ENCODE assay signal across 20 cellular contexts in the genomic region with DNA sequence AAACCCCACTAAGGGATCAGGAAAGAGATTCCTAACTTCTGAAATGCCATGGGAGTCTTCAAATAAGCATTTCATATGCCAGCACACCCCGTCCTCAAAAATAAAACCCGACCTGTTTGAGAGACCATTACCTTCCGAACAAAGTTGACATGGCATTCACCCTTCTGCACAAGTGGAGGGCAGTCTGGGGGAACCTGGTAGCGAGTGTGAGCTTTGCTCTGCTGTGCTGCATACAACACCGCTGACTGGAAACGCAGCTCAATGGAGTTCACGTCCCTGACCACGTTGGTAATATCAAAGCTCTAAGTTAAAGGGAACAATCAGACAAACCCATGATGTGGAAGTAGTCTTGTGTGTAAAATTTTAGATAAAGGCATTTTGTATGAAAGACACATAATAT. TPM values are rescaled to one million over a fixed set of nuclear protein-coding genes. Genes with fewer than 3 reads are reported as not detected.
DNase-seq lines count a peak whose midpoint lies in the region; ATAC-seq and TF ChIP-seq lines count a peak whose summit lies in the region.
"Had no signal": no experiment of that assay in that cellular context is flagged by ENCODE, and none has a peak within 500 bp of the region (broad histone marks: within the 10 kb centered on the region; RNA-seq: fewer than 3 reads in every experiment).

No MANE protein-coding gene starts in this region.

- ATAC-seq in GM23338 = no peak
- no peak for ATAC-seq in GM19351 (IDR thresholded peaks at IDR 0.05; ENCODE audit: unreplicated experiment)
- no peak for ATAC-seq in HG03460 (IDR thresholded peaks at IDR 0.05; ENCODE audit: unreplicated experiment)
- ATAC-seq: K562 had no signal

- peaks cover 39% of the 10 kb centered on the region for H3K36me3 Mint-ChIP-seq in GM23338 (ENCODE audit: low read depth)
- H3K36me3 Mint-ChIP-seq in chondrocyte (ENCODE audit: low read depth) = peaks cover 16% of the 10 kb centered on the region

- H3K27me3 Mint-ChIP-seq in GM23338 (ENCODE audit: insufficient read depth, low read depth, poor library complexity) (no peaks in the 10 kb centered on the region), chondrocyte (ENCODE audit: low read depth) (no peaks in the 10 kb centered on the region)
- H3K27me3 Mint-ChIP-seq: B cell; CD4-positive, CD25-positive, alpha-beta regulatory T cell had no signal

- H3K9ac ChIP-seq in SK-N-MC (ENCODE audit: insufficient read length) = no peak overlapping the region
- H3K9ac ChIP-seq: BLaER1 treated with 17β-estradiol and CSF1 and Interleukin-3, amounts not matched to agents 10 nM and 100 nM had no signal

- no peaks in the 10 kb centered on the region for H3K4me1 Mint-ChIP-seq in GM23338
- H3K4me1 Mint-ChIP-seq in chondrocyte (ENCODE audit: low read depth) = peaks cover 29% of the 10 kb centered on the region

- H3K9me2 ChIP-seq in GM23338 (ENCODE audit: insufficient read depth) = 0 out of 2 replicates have a peak, but pooled peaks cover 2% of the 10 kb centered on the region

- no peaks in the 10 kb centered on the region for H3F3A ChIP-seq in GM23338 (replicated peaks; ENCODE audit: low read depth)

- H3K36me3 ChIP-seq in GM23338 (ENCODE audit: insufficient read depth) = peaks cover 15% of the 10 kb centered on the region
- peaks cover 12% of the 10 kb centered on the region; the same call in 1 of the 2 replicates for H3K36me3 ChIP-seq in SK-N-MC (ENCODE audit: insufficient read depth, low read length)
- peaks cover 58% of the 10 kb centered on the region for H3K36me3 ChIP-seq in neutrophil
- H3K36me3 ChIP-seq in WERI-Rb-1 = peaks cover 8% of the 10 kb centered on the region

- H3K4me3 Mint-ChIP-seq in GM23338 = no peak overlapping the region
- H3K4me3 Mint-ChIP-seq in chondrocyte (ENCODE audit: unreplicated experiment) = no peak overlapping the region
- H3K4me3 Mint-ChIP-seq: B cell; CD4-positive, CD25-positive, alpha-beta regulatory T cell; CD8-positive, alpha-beta memory T cell had no signal

- H3K27ac ChIP-seq in GM23338 (ENCODE audit: low read depth) = peak overlapping the region; percentile 56; the same call in 1 of the 2 replicates
- peak overlapping the region; percentile 46; the same call in 1 of the 2 replicates for H3K27ac ChIP-seq in SK-N-MC
- H3K27ac ChIP-seq in neutrophil = peak overlapping the region; percentile 16
- H3K27ac ChIP-seq in WERI-Rb-1 = no peak overlapping the region
- H3K27ac ChIP-seq: BLaER1 treated with 17β-estradiol and CSF1 and Interleukin-3, amounts not matched to agents 10 nM and 100 nM; HL-60 had no signal

- no peaks in the 10 kb centered on the region; the same call in 1 of the 2 replicates for H3K9me3 ChIP-seq in SK-N-MC (ENCODE audit: low read depth, low read length)
- H3K9me3 ChIP-seq in neutrophil = no peaks in the 10 kb centered on the region
- no peaks in the 10 kb centered on the region for H3K9me3 ChIP-seq in WERI-Rb-1 (ENCODE audit: severe bottlenecking)

- no peaks in the 10 kb centered on the region for H4K20me1 ChIP-seq in GM23338 (replicated peaks; ENCODE audit: insufficient read depth)

- H3K4me1 ChIP-seq in GM23338 (ENCODE audit: insufficient read depth) = no peaks in the 10 kb centered on the region
- no peaks in the 10 kb centered on the region for H3K4me1 ChIP-seq in neutrophil (ENCODE audit: control insufficient read depth in 1 of 2, insufficient read depth in 1 of 2, low read depth in 1 of 2, low read length in 1 of 2)
- H3K4me1 ChIP-seq: BLaER1 treated with 17β-estradiol and CSF1 and Interleukin-3, amounts not matched to agents 10 nM and 100 nM had no signal

- TF ChIP-seq CTCF in GM23338 (conservative IDR thresholded peaks at IDR 0.05; ENCODE audit: low read depth in 2 of 2) (no peak), chondrocyte (IDR thresholded peaks at IDR 0.05) (no peak), neutrophil (IDR thresholded peaks at IDR 0.05) (no peak), WERI-Rb-1 (IDR thresholded peaks at IDR 0.05; ENCODE audit: low read depth, low read length) (no peak)

- H3K4me2 ChIP-seq in GM23338 = no peak overlapping the region
- H3K4me2 ChIP-seq: BLaER1 treated with 17β-estradiol and CSF1 and Interleukin-3, amounts not matched to agents 10 nM and 100 nM had no signal

- no peak overlapping the region for H3K4me3 ChIP-seq in GM23338
- H3K4me3 ChIP-seq in SK-N-MC = no peak overlapping the region
- H3K4me3 ChIP-seq in neutrophil (ENCODE audit: low read depth in 1 of 2, low read length in 1 of 2) = no peak overlapping the region
- H3K4me3 ChIP-seq in WERI-Rb-1 (ENCODE audit: low read depth, low read length) = no peak overlapping the region
- H3K4me3 ChIP-seq: BLaER1 treated with 17β-estradiol and CSF1 and Interleukin-3, amounts not matched to agents 10 nM and 100 nM; K562 had no signal

- no peaks in the 10 kb centered on the region for H3K79me2 ChIP-seq in GM23338 (replicated peaks; ENCODE audit: insufficient read depth)

- H3K27ac Mint-ChIP-seq in GM23338 (no peak overlapping the region), chondrocyte (ENCODE audit: unreplicated experiment) (peak overlapping the region; percentile 76)
- H3K27ac Mint-ChIP-seq: B cell had no signal

- H3K27me3 ChIP-seq in GM23338 (ENCODE audit: insufficient read depth) = no peaks in the 10 kb centered on the region
- no peaks in the 10 kb centered on the region for H3K27me3 ChIP-seq in neutrophil
- H3K27me3 ChIP-seq in WERI-Rb-1 (ENCODE audit: insufficient read depth, low read depth, severe bottlenecking) = no peaks in the 10 kb centered on the region
- H3K27me3 ChIP-seq: BLaER1 treated with 17β-estradiol and CSF1 and Interleukin-3, amounts not matched to agents 10 nM and 100 nM had no signal

- DNase-seq in GM23338 (ENCODE audit: low spot score) = no peak
- DNase-seq in SK-N-MC (ENCODE audit: low read depth, low spot score) = no peak
- DNase-seq in chondrocyte (ENCODE audit: low spot score) = no peak
- DNase-seq in WERI-Rb-1 = no peak
- no peak for DNase-seq in NCI-H1105 (lab: John Stamatoyannopoulos, UW)
- DNase-seq: CD4-positive, CD25-positive, alpha-beta regulatory T cell; CD8-positive, alpha-beta memory T cell; DMS 273 treated with DMSO at 0.1 percent for 48 hours; DMS53; DND-41; EL; GOT3; H7 had no signal

- H3K9me3 Mint-ChIP-seq in GM23338 (peaks cover 4% of the 10 kb centered on the region; the same call in 2 of the 3 replicates), chondrocyte (ENCODE audit: low read depth) (peaks cover 8% of the 10 kb centered on the region)
- H3K9me3 Mint-ChIP-seq: CD8-positive, alpha-beta memory T cell had no signal

- H2AFZ ChIP-seq in GM23338 = no peak overlapping the region

TF ChIP-seq in GM23338, 12 proteins besides CTCF, POLR2A, EP300 and RAD21 (continues in another document):
- TF ChIP-seq, protein P1, sequence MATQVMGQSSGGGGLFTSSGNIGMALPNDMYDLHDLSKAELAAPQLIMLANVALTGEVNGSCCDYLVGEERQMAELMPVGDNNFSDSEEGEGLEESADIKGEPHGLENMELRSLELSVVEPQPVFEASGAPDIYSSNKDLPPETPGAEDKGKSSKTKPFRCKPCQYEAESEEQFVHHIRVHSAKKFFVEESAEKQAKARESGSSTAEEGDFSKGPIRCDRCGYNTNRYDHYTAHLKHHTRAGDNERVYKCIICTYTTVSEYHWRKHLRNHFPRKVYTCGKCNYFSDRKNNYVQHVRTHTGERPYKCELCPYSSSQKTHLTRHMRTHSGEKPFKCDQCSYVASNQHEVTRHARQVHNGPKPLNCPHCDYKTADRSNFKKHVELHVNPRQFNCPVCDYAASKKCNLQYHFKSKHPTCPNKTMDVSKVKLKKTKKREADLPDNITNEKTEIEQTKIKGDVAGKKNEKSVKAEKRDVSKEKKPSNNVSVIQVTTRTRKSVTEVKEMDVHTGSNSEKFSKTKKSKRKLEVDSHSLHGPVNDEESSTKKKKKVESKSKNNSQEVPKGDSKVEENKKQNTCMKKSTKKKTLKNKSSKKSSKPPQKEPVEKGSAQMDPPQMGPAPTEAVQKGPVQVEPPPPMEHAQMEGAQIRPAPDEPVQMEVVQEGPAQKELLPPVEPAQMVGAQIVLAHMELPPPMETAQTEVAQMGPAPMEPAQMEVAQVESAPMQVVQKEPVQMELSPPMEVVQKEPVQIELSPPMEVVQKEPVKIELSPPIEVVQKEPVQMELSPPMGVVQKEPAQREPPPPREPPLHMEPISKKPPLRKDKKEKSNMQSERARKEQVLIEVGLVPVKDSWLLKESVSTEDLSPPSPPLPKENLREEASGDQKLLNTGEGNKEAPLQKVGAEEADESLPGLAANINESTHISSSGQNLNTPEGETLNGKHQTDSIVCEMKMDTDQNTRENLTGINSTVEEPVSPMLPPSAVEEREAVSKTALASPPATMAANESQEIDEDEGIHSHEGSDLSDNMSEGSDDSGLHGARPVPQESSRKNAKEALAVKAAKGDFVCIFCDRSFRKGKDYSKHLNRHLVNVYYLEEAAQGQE (IDR thresholded peaks at IDR 0.05; ENCODE audit: unreplicated experiment) = no peak
- TF ChIP-seq, protein P2, sequence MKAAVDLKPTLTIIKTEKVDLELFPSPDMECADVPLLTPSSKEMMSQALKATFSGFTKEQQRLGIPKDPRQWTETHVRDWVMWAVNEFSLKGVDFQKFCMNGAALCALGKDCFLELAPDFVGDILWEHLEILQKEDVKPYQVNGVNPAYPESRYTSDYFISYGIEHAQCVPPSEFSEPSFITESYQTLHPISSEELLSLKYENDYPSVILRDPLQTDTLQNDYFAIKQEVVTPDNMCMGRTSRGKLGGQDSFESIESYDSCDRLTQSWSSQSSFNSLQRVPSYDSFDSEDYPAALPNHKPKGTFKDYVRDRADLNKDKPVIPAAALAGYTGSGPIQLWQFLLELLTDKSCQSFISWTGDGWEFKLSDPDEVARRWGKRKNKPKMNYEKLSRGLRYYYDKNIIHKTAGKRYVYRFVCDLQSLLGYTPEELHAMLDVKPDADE (IDR thresholded peaks at IDR 0.05) = no peak
- TF ChIP-seq ZNF331 (CRISPR knock-in tag; IDR thresholded peaks at IDR 0.05; ENCODE audit: low read depth) (no peak), POLR2AphosphoS5 (IDR thresholded peaks at IDR 0.05; ENCODE audit: low read depth) (no peak)

RNA-seq across cellular contexts. Expression of a gene that starts 38.0 kb away (rescaled TPM):
- total RNA-seq in GM23338 (2014; rRNA removed; shearing (Covaris generic)) = 35.7 and 54.3 TPM in 2 replicates
- polyA plus RNA-seq in GM23338 (2016; fragmentation: Nextera tagmentation; extraction: Ambion mirVana) = 13.2 and 13.5 TPM in 2 replicates
- total RNA-seq in chondrocyte = 34.9 to 38.5 TPM (median 36.9 TPM) in 3 replicates
